Comparison of ENCODE assay signal across 8 cellular contexts in the genomic region with DNA sequence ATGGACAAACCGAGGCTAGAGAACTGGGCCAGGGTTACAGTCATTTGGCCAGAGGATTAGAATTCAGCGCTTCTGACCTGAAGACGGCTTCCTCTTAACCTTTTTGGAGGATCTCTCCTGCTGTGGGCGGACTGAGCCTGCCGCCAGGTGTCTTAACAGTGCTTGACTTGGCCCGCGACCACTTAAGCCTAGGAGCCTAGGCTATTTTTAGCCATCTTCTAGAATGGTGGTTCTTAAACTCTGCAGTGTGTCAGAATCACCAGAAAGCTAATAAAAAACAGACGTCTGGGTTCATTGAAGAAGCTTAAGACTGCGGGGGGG. TPM values are rescaled to one million over a fixed set of nuclear protein-coding genes. Genes with fewer than 3 reads are reported as not detected.
DNase-seq lines count a peak whose midpoint lies in the region; ATAC-seq, FAIRE-seq and TF ChIP-seq lines count a peak whose summit lies in the region.

No MANE protein-coding gene starts in this region.

- FAIRE-seq in endothelial cell of umbilical vein (lab: Jason Lieb, UNC), result no peak

- BruUV-seq in endothelial cell of umbilical vein (replicated peaks; lab: Mats Ljungman, UMichigan), result no TSS peak

- H3K9me3 ChIP-seq in endothelial cell of umbilical vein (replicated peaks; ENCODE audit: control insufficient read depth, insufficient read depth, low read length), result no peaks in the 10 kb centered on the region

- H4K20me1 ChIP-seq in endothelial cell of umbilical vein (replicated peaks; ENCODE audit: control insufficient read depth, extremely low read depth, insufficient read depth, low read length), result no peaks in the 10 kb centered on the region

- H3K36me3 ChIP-seq in endothelial cell of umbilical vein (ENCODE audit: control insufficient read depth in 2 of 2, extremely low read depth in 1 of 2, insufficient read depth in 2 of 2, low read length in 2 of 2), result peaks cover 0 to 2% of the 10 kb centered on the region in 2 experiments

- POLR2A ChIA-PET in endothelial cell of umbilical vein (lab: Charles Lee), result no interaction called here

- H3K27ac Mint-ChIP-seq in neural crest cell (ENCODE audit: unreplicated experiment), result peak overlapping the region; percentile 94

- TF ChIP-seq CTCF in endothelial cell of umbilical vein (IDR thresholded peaks at IDR 0.05; ENCODE audit: extremely low read depth in 1 of 2, insufficient read depth in 1 of 2, low read depth in 1 of 2, low read length in 2 of 2), result peak in 1 of 2 donors; percentile 25
- TF ChIP-seq CTCF in neural crest cell (conservative IDR thresholded peaks at IDR 0.05), result no peak

- no peak for TF ChIP-seq POLR2A in endothelial cell of umbilical vein (IDR thresholded peaks at IDR 0.05; ENCODE audit: low read depth, low read length)

- peaks cover 8% of the 10 kb centered on the region for H3K36me3 Mint-ChIP-seq in neural crest cell (ENCODE audit: low read depth)

- no peaks in the 10 kb centered on the region for H3K27me3 Mint-ChIP-seq in neural crest cell (ENCODE audit: low read depth)

- peak overlapping the region; percentile 13 for H2AFZ ChIP-seq in endothelial cell of umbilical vein (ENCODE audit: low read depth, low read length)

- in situ Hi-C loops in G401 (cut with HindIII; ENCODE audit: low sequenced_read_pairs), result no loop called here

- no peaks in the 10 kb centered on the region for H3K27me3 ChIP-seq in endothelial cell of umbilical vein (ENCODE audit: control insufficient read depth in 2 of 2, insufficient read depth in 2 of 2, low read length in 2 of 2)

- CTCF ChIA-PET in endothelial cell of umbilical vein (lab: Charles Lee), result interaction anchor here (0.6 to 1.8 kb wide), 6 partner anchors 28 to 266 kb away, joined by 3 to 8 read pairs (median 4); no protein-coding TSS in a partner anchor

- peak overlapping the region; percentile 99 for H3K4me3 Mint-ChIP-seq in neural crest cell

- intact Hi-C loops in endothelial cell of umbilical vein (cut with micrococcal nuclease), result loop anchor here (1.0 to 2.0 kb wide), 4 partner anchors 38 to 266 kb away; no protein-coding TSS in a partner anchor

- peaks cover 62% of the 10 kb centered on the region for H3K79me2 ChIP-seq in endothelial cell of umbilical vein (ENCODE audit: control insufficient read depth, insufficient read depth, low read length)

- H3K27ac ChIP-seq in endothelial cell of umbilical vein (ENCODE audit: insufficient read depth, low read depth, low read length), result peak overlapping the region; percentile 63

- peaks cover 22% of the 10 kb centered on the region for H3K4me1 Mint-ChIP-seq in neural crest cell

- peaks cover 4% of the 10 kb centered on the region for H3K4me1 ChIP-seq in endothelial cell of umbilical vein (ENCODE audit: control insufficient read depth, extremely low read depth, insufficient read depth, low read length)

- peak overlapping the region; percentile 79 to 98 (median 94) for H3K4me3 ChIP-seq in endothelial cell of umbilical vein (replicated peaks in 1 of 3; ENCODE audit: insufficient read depth in 1 of 3, low read depth in 1 of 3, low read length in 3 of 3)

- H3K4me2 ChIP-seq in endothelial cell of umbilical vein (ENCODE audit: insufficient read depth, low read length), result peak overlapping the region; percentile 93

- ATAC-seq in HG03175 (IDR thresholded peaks at IDR 0.05; ENCODE audit: unreplicated experiment), result no peak

- dilution Hi-C loops in endothelial cell of umbilical vein (cut with MboI; ENCODE audit: extremely low pct_ligation_motif_present, low sequenced_read_pairs), result no loop called here

- H3K9me1 ChIP-seq in endothelial cell of umbilical vein (replicated peaks; ENCODE audit: control insufficient read depth, extremely low read depth, insufficient read depth, low read length), result no peaks in the 10 kb centered on the region

- DNase-seq in G401 (ENCODE audit: low spot score), result peak; percentile 23
- DNase-seq in HT-29 (ENCODE audit: low spot score), result peak; percentile 54
- peak; percentile 6 for DNase-seq in T-helper 9 cell
- DNase-seq in endothelial cell of umbilical vein (ENCODE audit: low read depth, low spot score), result no peak
- no peak for DNase-seq in neural crest cell (ENCODE audit: low read depth, low spot score)
- DNase-seq in NCI-H1930 (lab: John Stamatoyannopoulos, UW), result no peak
- DNase-seq in SW 1271 (lab: John Stamatoyannopoulos, UW), result no peak

- no peaks in the 10 kb centered on the region for H3K9me3 Mint-ChIP-seq in neural crest cell

- peak overlapping the region; percentile 96 for H3K9ac ChIP-seq in endothelial cell of umbilical vein (replicated peaks; ENCODE audit: extremely low read depth, insufficient read depth, low read length)

TF ChIP-seq in endothelial cell of umbilical vein, 7 proteins besides CTCF, POLR2A, EP300 and RAD21:
- no peak for TF ChIP-seq FOS (IDR thresholded peaks at IDR 0.05; ENCODE audit: borderline replicate concordance, insufficient read depth, low read length)
- no peak for TF ChIP-seq EZH2 (IDR thresholded peaks at IDR 0.05; ENCODE audit: borderline replicate concordance, low read depth, low read length, severe bottlenecking)
- TF ChIP-seq POLR2AphosphoS5 (IDR thresholded peaks at IDR 0.05; ENCODE audit: insufficient read depth, low read depth, low read length), result no peak

RNA-seq across cellular contexts. Expression of gene MDH2, which starts 0.7 kb away (rescaled TPM):
- total RNA-seq in G401 (2014; rRNA removed; shearing (Covaris generic)), result 190 and 192 TPM in 2 replicates
- 188 and 199 TPM in 2 replicates for total RNA-seq in HT-29 (2014; rRNA removed; shearing (Covaris generic))
- 168 and 175 TPM in 2 replicates for total RNA-seq in endothelial cell of umbilical vein
- 121 and 123 TPM in 2 replicates for polyA plus RNA-seq in endothelial cell of umbilical vein
- polyA plus RNA-seq in endothelial cell of umbilical vein (2011; cell fraction: cytosol; rRNA removed), result 122 and 123 TPM in 2 replicates
- 61.8 and 68.0 TPM in 2 replicates for polyA plus RNA-seq in endothelial cell of umbilical vein (2011; cell fraction: nucleus; rRNA removed)
- 168 and 172 TPM in 2 replicates for polyA plus RNA-seq in endothelial cell of umbilical vein (2012)
- 81.2 and 115 TPM in 2 replicates for polyA minus RNA-seq in endothelial cell of umbilical vein
- polyA minus RNA-seq in endothelial cell of umbilical vein (2011; cell fraction: cytosol; rRNA and poly(A)+ RNA removed), result 111 TPM
- 33.5 and 36.1 TPM in 2 replicates for polyA minus RNA-seq in endothelial cell of umbilical vein (2011; cell fraction: nucleus; rRNA and poly(A)+ RNA removed)
- 169 and 173 TPM in 2 replicates for total RNA-seq in neural crest cell

RNA-seq across cellular contexts. Expression of gene STYXL1, which starts 0.8 kb away (rescaled TPM):
- 61.7 TPM in 2 replicates for total RNA-seq in G401 (2014; rRNA removed; shearing (Covaris generic))
- total RNA-seq in HT-29 (2014; rRNA removed; shearing (Covaris generic)), result 38.3 and 44.2 TPM in 2 replicates
- 23.0 and 24.3 TPM in 2 replicates for total RNA-seq in endothelial cell of umbilical vein
- polyA plus RNA-seq in endothelial cell of umbilical vein, result 67.6 and 70.9 TPM in 2 replicates
- polyA plus RNA-seq in endothelial cell of umbilical vein (2011; cell fraction: cytosol; rRNA removed), result 64.2 and 86.9 TPM in 2 replicates
- 60.7 TPM in 2 replicates for polyA plus RNA-seq in endothelial cell of umbilical vein (2011; cell fraction: nucleus; rRNA removed)
- polyA plus RNA-seq in endothelial cell of umbilical vein (2012), result 28.4 and 29.8 TPM in 2 replicates
- polyA minus RNA-seq in endothelial cell of umbilical vein, result 21.3 and 36.9 TPM in 2 replicates
- 12.3 TPM for polyA minus RNA-seq in endothelial cell of umbilical vein (2011; cell fraction: cytosol; rRNA and poly(A)+ RNA removed)
- 14.1 and 17.1 TPM in 2 replicates for polyA minus RNA-seq in endothelial cell of umbilical vein (2011; cell fraction: nucleus; rRNA and poly(A)+ RNA removed)
- 33.6 and 38.8 TPM in 2 replicates for total RNA-seq in neural crest cell

RNA-seq across cellular contexts. Expression of gene TMEM120A, which starts 54.2 kb away (rescaled TPM):
- 18.2 and 19.6 TPM in 2 replicates for total RNA-seq in G401 (2014; rRNA removed; shearing (Covaris generic))
- total RNA-seq in HT-29 (2014; rRNA removed; shearing (Covaris generic)), result 29.3 and 32.8 TPM in 2 replicates
- total RNA-seq in endothelial cell of umbilical vein (38.6 and 47.3 TPM in 2 replicates), neural crest cell (33.4 and 41.8 TPM in 2 replicates)
- polyA plus RNA-seq in endothelial cell of umbilical vein, result 133 and 159 TPM in 2 replicates
- 66.5 and 77.8 TPM in 2 replicates for polyA plus RNA-seq in endothelial cell of umbilical vein (2011; cell fraction: cytosol; rRNA removed)
- polyA plus RNA-seq in endothelial cell of umbilical vein (2011; cell fraction: nucleus; rRNA removed), result 103 and 122 TPM in 2 replicates
- 39.2 and 54.9 TPM in 2 replicates for polyA plus RNA-seq in endothelial cell of umbilical vein (2012)
- 147 and 172 TPM in 2 replicates for polyA minus RNA-seq in endothelial cell of umbilical vein
- 17.0 TPM for polyA minus RNA-seq in endothelial cell of umbilical vein (2011; cell fraction: cytosol; rRNA and poly(A)+ RNA removed)
- 24.8 and 35.9 TPM in 2 replicates for polyA minus RNA-seq in endothelial cell of umbilical vein (2011; cell fraction: nucleus; rRNA and poly(A)+ RNA removed)

Comparison
In these comparisons a context has a peak if more than half of its experiments do, and no peak if none do; other contexts are left out.
1. DNase-seq: peak in G401 (single experiment), HT-29 (single experiment) and T-helper 9 cell (single experiment); none in endothelial cell of umbilical vein (single experiment), neural crest cell (single experiment), NCI-H1930 (0 of 2) and SW 1271 (0 of 2).